In genomic region chr4:2933566-2934076, GRCh38 we compare ENCODE assay signal across 8 cellular contexts. TPM values are rescaled to one million over a fixed set of nuclear protein-coding genes. Genes with fewer than 3 reads are reported as not detected.
DNase-seq lines count a peak whose midpoint lies in the region; ATAC-seq and TF ChIP-seq lines count a peak whose summit lies in the region.

No MANE protein-coding gene starts in this region.

- H3K36me3 Mint-ChIP-seq in T-helper 17 cell (ENCODE audit: low read depth): peaks cover 2% of the 10 kb centered on the region

- H4K8ac ChIP-seq in trophoblast cell (ENCODE audit: low read depth, low read length): peak overlapping the region; percentile 43

- H3K36me3 ChIP-seq in DND-41 (ENCODE audit: insufficient read depth, low read length): peaks cover 64% of the 10 kb centered on the region
- H3K36me3 ChIP-seq in trophoblast cell (ENCODE audit: control insufficient read depth in 1 of 2, insufficient read depth in 2 of 2, low read length in 2 of 2): peaks cover 49 to 53% of the 10 kb centered on the region in 2 experiments

- H3K9me3 ChIP-seq in DND-41 (ENCODE audit: insufficient read depth, low read length, severe bottlenecking): no peaks in the 10 kb centered on the region
- H3K9me3 ChIP-seq in T-helper 17 cell (ENCODE audit: control insufficient read depth, low read length, poor library complexity, severe bottlenecking): peaks cover 2% of the 10 kb centered on the region
- H3K9me3 ChIP-seq in trophoblast cell (ENCODE audit: insufficient read depth, low read depth, low read length): peaks cover 3% of the 10 kb centered on the region

- peak overlapping the region; percentile 4 for H3K14ac ChIP-seq in trophoblast cell (ENCODE audit: low read length)

- no peak overlapping the region for H3K27ac ChIP-seq in DND-41 (ENCODE audit: low read length)
- H3K27ac ChIP-seq in trophoblast cell (ENCODE audit: low read depth, low read length): no peak overlapping the region

- H3K27me3 ChIP-seq in DND-41 (ENCODE audit: insufficient read depth, low read length, poor library complexity) (no peaks in the 10 kb centered on the region), trophoblast cell (ENCODE audit: insufficient read depth, low read length) (no peaks in the 10 kb centered on the region)

- peak overlapping the region; percentile 3 for H2AK5ac ChIP-seq in trophoblast cell (ENCODE audit: low read length)

- no CpG with 5 or more reads among the region's 31 CpGs for WGBS in trophoblast cell (ENCODE audit: extremely low coverage, insufficient coverage, insufficient read length)

- H3K4me2 ChIP-seq in DND-41 (ENCODE audit: insufficient read depth, low read length) (peak overlapping the region; percentile 68), trophoblast cell (ENCODE audit: low read length) (peak overlapping the region; percentile 81)

- peaks cover 50% of the 10 kb centered on the region for H3K4me1 ChIP-seq in DND-41 (ENCODE audit: insufficient read depth, low read length)
- peaks cover 12 to 20% of the 10 kb centered on the region in 2 experiments for H3K4me1 ChIP-seq in trophoblast cell (ENCODE audit: control insufficient read depth in 1 of 2, insufficient read depth in 2 of 2, low read length in 2 of 2)

- H3K4me3 Mint-ChIP-seq in T-helper 17 cell: peak overlapping the region; percentile 94

- DNase-seq in DND-41: no peak
- no peak for DNase-seq in T-helper 17 cell
- DNase-seq in fibroblast of villous mesenchyme (ENCODE audit: low read depth): no peak
- DNase-seq in trophoblast cell: no peak
- no peak for DNase-seq in GM10266 (ENCODE audit: extremely low spot score)
- no peak for DNase-seq in stimulated activated CD4-positive, alpha-beta T cell treated with anti-CD3 and anti-CD28 coated beads, Interleukin-15, amount 100 ng/mL, for 24 hours
- DNase-seq in activated CD4-positive, alpha-beta T cell treated with anti-CD3 and anti-CD28 coated beads, Interleukin-2, amount 50 U/mL, for 1 hour: no peak

- no peaks in the 10 kb centered on the region for H3K27me3 Mint-ChIP-seq in T-helper 17 cell

- H2BK12ac ChIP-seq in trophoblast cell (ENCODE audit: low read length): no peak overlapping the region

- peaks cover 36% of the 10 kb centered on the region for H3K4me1 Mint-ChIP-seq in T-helper 17 cell

- H3K18ac ChIP-seq in trophoblast cell (ENCODE audit: low read length): peak overlapping the region; percentile 56

- peaks cover 41% of the 10 kb centered on the region for H4K20me1 ChIP-seq in DND-41 (ENCODE audit: insufficient read depth, low read length)

- peak overlapping the region; percentile 95 for H3K27ac Mint-ChIP-seq in T-helper 17 cell

- H3K4me3 ChIP-seq in DND-41 (ENCODE audit: low read depth in 1 of 2, low read length in 2 of 2): peak overlapping the region; percentile 32 to 54; a peak in 3 of 4 replicates
- H3K4me3 ChIP-seq in fibroblast of villous mesenchyme (ENCODE audit: low read depth, low read length): peak overlapping the region; percentile 86
- H3K4me3 ChIP-seq in trophoblast cell (ENCODE audit: low read depth, low read length): peak overlapping the region; percentile 73

- peaks cover 4% of the 10 kb centered on the region for H3K79me1 ChIP-seq in trophoblast cell (ENCODE audit: low read length)

- no peak overlapping the region for H3K23ac ChIP-seq in trophoblast cell (ENCODE audit: low read length)

- TF ChIP-seq CTCF in DND-41 (IDR thresholded peaks at IDR 0.05; ENCODE audit: borderline replicate concordance, extremely low read depth, low read length, poor library complexity, severe bottlenecking) (no peak), fibroblast of villous mesenchyme (IDR thresholded peaks at IDR 0.05; ENCODE audit: insufficient read depth, low read depth, low read length) (no peak), GM10266 (IDR thresholded peaks at IDR 0.05; ENCODE audit: control insufficient read depth, insufficient read depth, low read depth, missing control alignments) (no peak)

- H4K91ac ChIP-seq in trophoblast cell (ENCODE audit: low read depth, low read length): peak overlapping the region; percentile 52

- H3K9ac ChIP-seq in DND-41 (ENCODE audit: low read depth, low read length): peak overlapping the region; percentile 62
- H3K9ac ChIP-seq in trophoblast cell (ENCODE audit: low read length): peak overlapping the region; percentile 49

- no peak overlapping the region for H2BK5ac ChIP-seq in trophoblast cell (ENCODE audit: low read depth, low read length, poor library complexity)

- H3K79me2 ChIP-seq in DND-41 (ENCODE audit: insufficient read depth, low read length) (peaks cover 13% of the 10 kb centered on the region), trophoblast cell (ENCODE audit: control insufficient read depth, insufficient read depth, low read length, poor library complexity) (peaks cover 7% of the 10 kb centered on the region)

- H2AFZ ChIP-seq in DND-41 (ENCODE audit: low read depth, low read length) (peak overlapping the region; percentile 59), trophoblast cell (ENCODE audit: insufficient read depth, low read length, poor library complexity) (no peak overlapping the region)

- peak overlapping the region; percentile 35 for H3K4ac ChIP-seq in trophoblast cell (ENCODE audit: low read depth, low read length)

- no peak overlapping the region for H2BK120ac ChIP-seq in trophoblast cell (ENCODE audit: insufficient read depth, low read length, poor library complexity)

- ATAC-seq in DND-41 (ENCODE audit: insufficient read depth, low read depth): no peak
- ATAC-seq in T-helper 17 cell: no peak
- no peak for ATAC-seq in HG02981 (IDR thresholded peaks at IDR 0.05; ENCODE audit: unreplicated experiment)

- no peak overlapping the region for H4K12ac ChIP-seq in trophoblast cell (ENCODE audit: low read depth, low read length)

RNA-seq across cellular contexts. Expression of gene NOP14, which starts 29.6 kb away (rescaled TPM):
- total RNA-seq in T-helper 17 cell: 10 to 100 TPM; 32.8 to 34.0 TPM
- 19.3 and 26.3 TPM in 2 replicates for total RNA-seq in fibroblast of villous mesenchyme
- 30.9 and 32.6 TPM in 2 replicates for polyA plus RNA-seq in trophoblast cell (2013)

RNA-seq across cellular contexts. Expression of gene GRK4, which starts 29.8 kb away (rescaled TPM):
- total RNA-seq in T-helper 17 cell (1 to 10 TPM; 1.7 to 3.6 TPM), fibroblast of villous mesenchyme (6.4 and 7.3 TPM in 2 replicates)
- 1.5 and 1.6 TPM in 2 replicates for polyA plus RNA-seq in trophoblast cell (2013)
